Comparison of ENCODE assay signal across 15 cellular contexts in genomic region chr5:138054863-138055558, GRCh38. TPM values are rescaled to one million over a fixed set of nuclear protein-coding genes. Genes with fewer than 3 reads are reported as not detected.
DNase-seq lines count a peak whose midpoint lies in the region; ATAC-seq and TF ChIP-seq lines count a peak whose summit lies in the region.
"Had no signal": no experiment of that assay in that cellular context is flagged by ENCODE, and none has a peak within 500 bp of the region (broad histone marks: within the 10 kb centered on the region; RNA-seq: fewer than 3 reads in every experiment).

No MANE protein-coding gene starts in this region.

- CTCF ChIA-PET in Calu3 (lab: Charles Lee): interaction anchor here (0.6 to 1.3 kb wide), 3 partner anchors 14 to 74 kb away, joined by 4 to 6 read pairs (median 4); no protein-coding TSS in a partner anchor
- CTCF ChIA-PET in activated CD8-positive, alpha-beta T cell treated with anti-CD3 and anti-CD28 coated beads for 36 hours (lab: Charles Lee): interaction anchor here (1.7 to 5.2 kb wide), 3 partner anchors 14 to 276 kb away, joined by 6 to 24 read pairs (median 13); no protein-coding TSS in a partner anchor

- no peak overlapping the region for H3K9ac ChIP-seq in neuronal stem cell (ENCODE audit: low read depth, low read length, poor library complexity)

- H3K23ac ChIP-seq in neuronal stem cell (ENCODE audit: low read depth, low read length, poor library complexity): no peak overlapping the region

- no peak overlapping the region for H3K14ac ChIP-seq in neuronal stem cell (ENCODE audit: low read length)

- H3K18ac ChIP-seq in neuronal stem cell (ENCODE audit: low read length): no peak overlapping the region

- H3K27ac Mint-ChIP-seq in GM23338: no peak overlapping the region
- H3K27ac Mint-ChIP-seq in Calu3 (ENCODE audit: unreplicated experiment): no peak overlapping the region
- no peak overlapping the region for H3K27ac Mint-ChIP-seq in activated CD8-positive, alpha-beta T cell treated with anti-CD3 and anti-CD28 coated beads for 36 hours
- H3K27ac Mint-ChIP-seq: activated CD4-positive, alpha-beta T cell treated with anti-CD3 and anti-CD28 coated beads, Interleukin-2, amount 10 ng/mL, durations not matched to agents 7 days and 5 days; activated naive CD4-positive, alpha-beta T cell treated with anti-CD3 and anti-CD28 coated beads for 36 hours had no signal

- no TSS peak for BruUV-seq in Calu3 (replicated peaks; lab: Mats Ljungman, UMichigan)

- H3K9me3 Mint-ChIP-seq in GM23338 (no peaks in the 10 kb centered on the region), Calu3 (ENCODE audit: low read depth, unreplicated experiment) (no peaks in the 10 kb centered on the region)
- no peaks in the 10 kb centered on the region for H3K9me3 Mint-ChIP-seq in activated CD8-positive, alpha-beta T cell treated with anti-CD3 and anti-CD28 coated beads for 36 hours
- H3K9me3 Mint-ChIP-seq: activated CD4-positive, alpha-beta T cell treated with anti-CD3 and anti-CD28 coated beads, Interleukin-2, amount 10 ng/mL, durations not matched to agents 7 days and 5 days; activated naive CD4-positive, alpha-beta T cell treated with anti-CD3 and anti-CD28 coated beads for 36 hours; CD4-positive, CD25-positive, alpha-beta regulatory T cell had no signal

- H2AFZ ChIP-seq in GM23338: peak overlapping the region; percentile 61
- H2AFZ ChIP-seq in neuronal stem cell (ENCODE audit: low read length): peak overlapping the region; percentile 83

- no peaks in the 10 kb centered on the region for H3K4me1 Mint-ChIP-seq in GM23338
- H3K4me1 Mint-ChIP-seq in Calu3 (ENCODE audit: low read depth, unreplicated experiment): no peaks in the 10 kb centered on the region
- peaks cover 2% of the 10 kb centered on the region for H3K4me1 Mint-ChIP-seq in activated CD8-positive, alpha-beta T cell treated with anti-CD3 and anti-CD28 coated beads for 36 hours (ENCODE audit: low read depth)

- no peaks in the 10 kb centered on the region for H3K9me2 ChIP-seq in GM23338 (ENCODE audit: insufficient read depth)

- no peaks in the 10 kb centered on the region for H3F3A ChIP-seq in GM23338 (replicated peaks; ENCODE audit: low read depth)

- no peaks in the 10 kb centered on the region for H3K36me3 ChIP-seq in GM23338 (ENCODE audit: insufficient read depth)
- H3K36me3 ChIP-seq in neuronal stem cell (replicated peaks in 1 of 2; ENCODE audit: control insufficient read depth in 2 of 2, insufficient read depth in 2 of 2, low read length in 2 of 2): no peaks in the 10 kb centered on the region
- H3K36me3 ChIP-seq: lower lobe of right lung had no signal

- no peak overlapping the region for H4K91ac ChIP-seq in neuronal stem cell (ENCODE audit: low read depth, low read length, poor library complexity)

- H3K27ac ChIP-seq in GM23338 (ENCODE audit: low read depth) (no peak overlapping the region), neuronal stem cell (replicated peaks; ENCODE audit: low read length) (no peak overlapping the region)
- H3K27ac ChIP-seq: lower lobe of right lung, SK-N-MC had no signal

- H2BK120ac ChIP-seq in neuronal stem cell (ENCODE audit: low read depth, low read length): no peak overlapping the region

- no peak overlapping the region for H2BK5ac ChIP-seq in neuronal stem cell (ENCODE audit: low read length)

- H2BK12ac ChIP-seq in neuronal stem cell (ENCODE audit: low read length): no peak overlapping the region

- H3K4me1 ChIP-seq in GM23338 (ENCODE audit: insufficient read depth) (peaks cover 6% of the 10 kb centered on the region; the same call in 1 of the 2 replicates), neuronal stem cell (ENCODE audit: control insufficient read depth in 2 of 2, insufficient read depth in 1 of 2, low read depth in 1 of 2, low read length in 2 of 2) (peaks cover 0 to 2% of the 10 kb centered on the region in 2 donors)
- H3K4me1 ChIP-seq: lower lobe of right lung had no signal

- peak; percentile 56 for DNase-seq in GM23338 (ENCODE audit: low spot score)
- peak; percentile 33 for DNase-seq in RPMI7951 (ENCODE audit: low read depth)
- DNase-seq in epithelial cell of proximal tubule (ENCODE audit: low read depth): no peak
- DNase-seq in neuronal stem cell (ENCODE audit: low spot score): peak; percentile 23
- no peak for DNase-seq in Calu3
- DNase-seq in OCI-M2 (lab: John Stamatoyannopoulos, UW; ENCODE audit: unreplicated experiment): no peak
- no peak for DNase-seq in NCI-H1694 treated with DMSO at 0.1 percent for 48 hours (lab: John Stamatoyannopoulos, UW)
- DNase-seq in activated CD8-positive, alpha-beta T cell treated with anti-CD3 and anti-CD28 coated beads for 36 hours: no peak
- DNase-seq: activated CD4-positive, alpha-beta T cell treated with anti-CD3 and anti-CD28 coated beads, Interleukin-2, amount 10 ng/mL, durations not matched to agents 7 days and 5 days; activated naive CD4-positive, alpha-beta T cell treated with anti-CD3 and anti-CD28 coated beads for 36 hours; CD4-positive, CD25-positive, alpha-beta regulatory T cell; lower lobe of right lung; NCI-H345 had no signal

- no peak overlapping the region for H2BK15ac ChIP-seq in neuronal stem cell (ENCODE audit: low read length)

- H3K9me3 ChIP-seq in neuronal stem cell (replicated peaks in 1 of 2; ENCODE audit: control insufficient read depth in 2 of 2, insufficient read depth in 1 of 2, low read depth in 1 of 2, low read length in 2 of 2): no peaks in the 10 kb centered on the region
- H3K9me3 ChIP-seq: lower lobe of right lung had no signal

- peak; percentile 94 for ATAC-seq in GM23338
- ATAC-seq in activated CD8-positive, alpha-beta T cell treated with anti-CD3 and anti-CD28 coated beads for 36 hours: no peak
- ATAC-seq: lower lobe of right lung had no signal

- TF ChIP-seq CTCF in GM23338 (conservative IDR thresholded peaks at IDR 0.05; ENCODE audit: low read depth in 2 of 2) (no peak), epithelial cell of proximal tubule (conservative IDR thresholded peaks at IDR 0.05; ENCODE audit: low read depth, low read length) (no peak), Calu3 (IDR thresholded peaks at IDR 0.05; ENCODE audit: unreplicated experiment) (no peak)
- no peak for TF ChIP-seq CTCF in activated CD8-positive, alpha-beta T cell treated with anti-CD3 and anti-CD28 coated beads for 36 hours (IDR thresholded peaks at IDR 0.05)

- H3K27me3 ChIP-seq in GM23338 (ENCODE audit: insufficient read depth) (no peaks in the 10 kb centered on the region), neuronal stem cell (ENCODE audit: control insufficient read depth in 3 of 3, insufficient read depth in 3 of 3, low read depth in 1 of 3, low read length in 3 of 3) (peaks cover 0 to 6% (median 0%) of the 10 kb centered on the region in 3 experiments)

- no peak overlapping the region for H3K4ac ChIP-seq in neuronal stem cell (ENCODE audit: low read length)

- H3K4me2 ChIP-seq in GM23338 (no peak overlapping the region), neuronal stem cell (ENCODE audit: insufficient read depth, low read length, poor library complexity, severe bottlenecking) (peak overlapping the region; percentile 41)

- no peak overlapping the region for H4K8ac ChIP-seq in neuronal stem cell (ENCODE audit: low read depth, low read length)

- no peak overlapping the region for H3K4me3 ChIP-seq in GM23338
- peak overlapping the region; percentile 30 for H3K4me3 ChIP-seq in epithelial cell of proximal tubule (ENCODE audit: low read depth, low read length)
- peak overlapping the region; percentile 17 to 39 for H3K4me3 ChIP-seq in neuronal stem cell (ENCODE audit: low read length in 2 of 2)
- H3K4me3 ChIP-seq: lower lobe of right lung, SK-N-MC had no signal

- H4K20me1 ChIP-seq in GM23338 (replicated peaks; ENCODE audit: insufficient read depth): no peaks in the 10 kb centered on the region

- H3K36me3 Mint-ChIP-seq in GM23338 (ENCODE audit: low read depth) (no peaks in the 10 kb centered on the region), Calu3 (ENCODE audit: insufficient read depth, unreplicated experiment) (no peaks in the 10 kb centered on the region)
- no peaks in the 10 kb centered on the region for H3K36me3 Mint-ChIP-seq in activated CD8-positive, alpha-beta T cell treated with anti-CD3 and anti-CD28 coated beads for 36 hours (ENCODE audit: low read depth)
- H3K36me3 Mint-ChIP-seq: CD4-positive, CD25-positive, alpha-beta regulatory T cell had no signal

- H3K79me2 ChIP-seq in GM23338 (replicated peaks; ENCODE audit: insufficient read depth): no peaks in the 10 kb centered on the region

- POLR2A ChIA-PET in activated CD8-positive, alpha-beta T cell treated with anti-CD3 and anti-CD28 coated beads for 36 hours (lab: Charles Lee): no interaction called here

- intact Hi-C loops in Calu3 (cut with micrococcal nuclease; ENCODE audit: unreplicated experiment): no loop called here
- intact Hi-C loops in activated CD8-positive, alpha-beta T cell treated with anti-CD3 and anti-CD28 coated beads for 36 hours (cut with micrococcal nuclease): no loop called here

- H3K4me3 Mint-ChIP-seq in GM23338 (peak overlapping the region; percentile 56), Calu3 (ENCODE audit: low read depth, unreplicated experiment) (no peak overlapping the region)
- H3K4me3 Mint-ChIP-seq in activated CD8-positive, alpha-beta T cell treated with anti-CD3 and anti-CD28 coated beads for 36 hours: no peak overlapping the region
- H3K4me3 Mint-ChIP-seq: activated CD4-positive, alpha-beta T cell treated with anti-CD3 and anti-CD28 coated beads, Interleukin-2, amount 10 ng/mL, durations not matched to agents 7 days and 5 days; activated naive CD4-positive, alpha-beta T cell treated with anti-CD3 and anti-CD28 coated beads for 36 hours; CD4-positive, CD25-positive, alpha-beta regulatory T cell had no signal

- H3K27me3 Mint-ChIP-seq in GM23338 (ENCODE audit: insufficient read depth, low read depth, poor library complexity) (peaks cover 2% of the 10 kb centered on the region), Calu3 (ENCODE audit: unreplicated experiment) (no peaks in the 10 kb centered on the region)
- peaks cover 4% of the 10 kb centered on the region for H3K27me3 Mint-ChIP-seq in activated CD8-positive, alpha-beta T cell treated with anti-CD3 and anti-CD28 coated beads for 36 hours

- WGBS in neuronal stem cell (ENCODE audit: extremely low coverage in 2 of 2, insufficient read length in 2 of 2, insufficient replicate concordance in 1 of 2), 2 donors: no CpG with 5 or more reads among the region's 13 CpGs

- H2AK5ac ChIP-seq in neuronal stem cell (ENCODE audit: low read depth, low read length): no peak overlapping the region

- no peaks in the 10 kb centered on the region for H3K79me1 ChIP-seq in neuronal stem cell (ENCODE audit: low read depth, low read length)

RNA-seq across cellular contexts. Expression of gene FAM13B, which starts 22.1 kb away (rescaled TPM):
- 24.6 and 30.2 TPM in 2 replicates for total RNA-seq in GM23338 (2014; rRNA removed; shearing (Covaris generic))
- 9.6 and 12.9 TPM in 2 replicates for polyA plus RNA-seq in GM23338 (2016; fragmentation: Nextera tagmentation; extraction: Ambion mirVana)
- total RNA-seq in RPMI7951 (2014; rRNA removed; shearing (Covaris generic)): 6.2 and 6.4 TPM in 2 replicates
- total RNA-seq in epithelial cell of proximal tubule: 4.0 and 6.6 TPM in 2 replicates
- polyA plus RNA-seq in neuronal stem cell (2013, experiment 1 of 2): 9.4 TPM
- 9.3 TPM for polyA plus RNA-seq in neuronal stem cell (2013, experiment 2 of 2)
- total RNA-seq in Calu3 (2022): 34.9 and 42.5 TPM in 2 replicates
- total RNA-seq in activated CD8-positive, alpha-beta T cell treated with anti-CD3 and anti-CD28 coated beads for 36 hours: 10 to 100 TPM; 14.8 to 17.5 TPM

RNA-seq across cellular contexts. Expression of gene WNT8A, which starts 28.8 kb away (rescaled TPM):
- total RNA-seq in GM23338 (2014; rRNA removed; shearing (Covaris generic)): not detected in 2 replicates
- polyA plus RNA-seq in GM23338 (2016; fragmentation: Nextera tagmentation; extraction: Ambion mirVana): not detected in 2 replicates
- not detected in 2 replicates for total RNA-seq in RPMI7951 (2014; rRNA removed; shearing (Covaris generic))
- not detected in 2 replicates for total RNA-seq in epithelial cell of proximal tubule
- 0.20 TPM for polyA plus RNA-seq in neuronal stem cell (2013, experiment 1 of 2)
- 0.22 TPM for polyA plus RNA-seq in neuronal stem cell (2013, experiment 2 of 2)
- total RNA-seq in Calu3 (2022): not detected in 2 replicates
- total RNA-seq in activated CD8-positive, alpha-beta T cell treated with anti-CD3 and anti-CD28 coated beads for 36 hours: not detected
- total RNA-seq: activated CD4-positive, alpha-beta T cell treated with anti-CD3 and anti-CD28 coated beads, Interleukin-2, amount 10 ng/mL, durations not matched to agents 7 days and 5 days; activated naive CD4-positive, alpha-beta T cell treated with anti-CD3 and anti-CD28 coated beads for 36 hours; CD4-positive, CD25-positive, alpha-beta regulatory T cell; lower lobe of right lung had no signal
- polyA plus RNA-seq: CD4-positive, CD25-positive, alpha-beta regulatory T cell; esophagus had no signal

Comparison
In these comparisons a context has a peak if more than half of its experiments do, and no peak if none do; other contexts are left out.
1. DNase-seq: peak in GM23338 (single experiment), RPMI7951 (single experiment) and neuronal stem cell (single experiment); none in epithelial cell of proximal tubule (single experiment), Calu3 (single experiment), OCI-M2 (single experiment), NCI-H1694 treated with DMSO at 0.1 percent for 48 hours (single experiment) and activated CD8-positive, alpha-beta T cell treated with anti-CD3 and anti-CD28 coated beads for 36 hours (single experiment).